21 cellular contexts compared by ENCODE assay signal in genomic region chr5:89452081-89452480, GRCh38.
"Had no signal": no experiment of that assay in that cellular context is flagged by ENCODE, and none has a peak within 500 bp of the region (broad histone marks: within the 10 kb centered on the region; RNA-seq: fewer than 3 reads in every experiment).

No MANE protein-coding gene starts in this region.

- H3K27me3 Mint-ChIP-seq: activated naive CD4-positive, alpha-beta T cell treated with anti-CD3 and anti-CD28 coated beads, Interleukin-2, amount 50 U/mL, for 24 hours; brain; dendritic cell treated with granulocyte-macrophage colony-stimulating factor and Interleukin-4, amounts not matched to agents 40 ng/mL and 50 ng/mL, for 4 days; progenitor cell of endocrine pancreas; type B pancreatic cell had no signal

- H3K4me3 Mint-ChIP-seq: activated CD8-positive, alpha-beta T cell treated with anti-CD3 and anti-CD28 coated beads, Interleukin-2, amount 10 ng/mL, durations not matched to agents 7 days and 5 days; activated naive CD4-positive, alpha-beta T cell treated with anti-CD3 and anti-CD28 coated beads, Interleukin-2, amount 50 U/mL, for 24 hours; brain; dendritic cell treated with granulocyte-macrophage colony-stimulating factor and Interleukin-4, amounts not matched to agents 40 ng/mL and 50 ng/mL, for 4 days; mesothelial cell of epicardium; natural killer cell; type B pancreatic cell had no signal

- H3K27ac ChIP-seq: thoracic aorta, vagina, WERI-Rb-1 had no signal

- H3K9me3 ChIP-seq: thoracic aorta, vagina had no signal

- H3K9me3 Mint-ChIP-seq: activated naive CD4-positive, alpha-beta T cell treated with anti-CD3 and anti-CD28 coated beads, Interleukin-2, amount 50 U/mL, for 24 hours; brain had no signal

- H3K27ac Mint-ChIP-seq: activated CD8-positive, alpha-beta T cell treated with anti-CD3 and anti-CD28 coated beads, Interleukin-2, amount 10 ng/mL, durations not matched to agents 7 days and 5 days; activated naive CD4-positive, alpha-beta T cell treated with anti-CD3 and anti-CD28 coated beads, Interleukin-2, amount 50 U/mL, for 24 hours; brain; dendritic cell treated with granulocyte-macrophage colony-stimulating factor and Interleukin-4, amounts not matched to agents 40 ng/mL and 50 ng/mL, for 4 days; mesothelial cell of epicardium; natural killer cell; progenitor cell of endocrine pancreas; type B pancreatic cell had no signal

- H3K36me3 ChIP-seq: thoracic aorta, vagina, WERI-Rb-1 had no signal

- H3K4me1 Mint-ChIP-seq: activated naive CD4-positive, alpha-beta T cell treated with anti-CD3 and anti-CD28 coated beads, Interleukin-2, amount 50 U/mL, for 24 hours; natural killer cell had no signal

- H3K27me3 ChIP-seq: vagina had no signal

- H3K4me3 ChIP-seq: thoracic aorta, vagina had no signal

- ATAC-seq: activated CD8-positive, alpha-beta T cell treated with anti-CD3 and anti-CD28 coated beads, Interleukin-2, amount 10 ng/mL, durations not matched to agents 7 days and 5 days; left ventricle myocardium superior; natural killer cell had no signal

- DNase-seq: activated CD4-positive, alpha-beta T cell treated with anti-CD3 and anti-CD28 coated beads for 1 hour; activated CD4-positive, alpha-beta T cell treated with anti-CD3 and anti-CD28 coated beads, Interleukin-2, amount 50 U/mL, for 1 hour; activated CD8-positive, alpha-beta T cell treated with anti-CD3 and anti-CD28 coated beads, Interleukin-2, amount 10 ng/mL, durations not matched to agents 7 days and 5 days; activated gamma-delta T cell treated with Interleukin-2 at 50 U/mL for 16 hours; aorta; effector CD4-positive, alpha-beta T cell; left ventricle myocardium superior; mammary epithelial cell; natural killer cell; stimulated activated CD4-positive, alpha-beta T cell treated with anti-CD3 and anti-CD28 coated beads, Interleukin-2, amount 100 ng/mL, for 48 hours; stimulated activated CD8-positive, alpha-beta memory T cell treated with anti-CD3 and anti-CD28 coated beads, Interleukin-4, amount 100 ng/mL, for 48 hours; stimulated activated naive CD4-positive, alpha-beta T cell treated with Interleukin-2 at 50 U/mL for 16 hours; WERI-Rb-1 had no signal
